1 cellular context compared by ENCODE assay signal in genomic region chr6:31691078-31691463, GRCh38.
TF ChIP-seq lines count a peak whose summit lies in the region.

No MANE protein-coding gene starts in this region.

TF ChIP-seq in K562, 482 proteins besides CTCF, POLR2A, EP300 and RAD21:
- TF ChIP-seq FOXK1 (CRISPR knock-in tag; IDR thresholded peaks at IDR 0.05; ENCODE audit: borderline replicate concordance), result 0 out of 2 replicates have a peak, but pooled peaks have one; percentile 21
- peak; percentile 83 for TF ChIP-seq RBM25 (IDR thresholded peaks at IDR 0.05; ENCODE audit: low read depth, low read length, severe bottlenecking)
- TF ChIP-seq NR2C1 (IDR thresholded peaks at IDR 0.05), result no peak
- TF ChIP-seq NR2C1 (tag; IDR thresholded peaks at IDR 0.05), result peak; percentile 23; the same call in 1 of the 2 replicates
- 0 out of 2 replicates have a peak, but pooled peaks have one; percentile 0 for TF ChIP-seq BHLHE40 (IDR thresholded peaks at IDR 0.05; ENCODE audit: low read length)
- peak; percentile 48 for TF ChIP-seq BCOR (IDR thresholded peaks at IDR 0.05)
- TF ChIP-seq FOXJ2 (tag; IDR thresholded peaks at IDR 0.05), result 0 out of 2 replicates have a peak, but pooled peaks have one; percentile 59
- TF ChIP-seq ZNF79 (CRISPR knock-in tag; IDR thresholded peaks at IDR 0.05; ENCODE audit: low read depth), result no peak
- peak; percentile 14; the same call in 1 of the 2 replicates for TF ChIP-seq HDGF (IDR thresholded peaks at IDR 0.05)
- peak; percentile 85; the same call in 1 of the 2 replicates for TF ChIP-seq HSF4 (CRISPR knock-in tag; IDR thresholded peaks at IDR 0.05; ENCODE audit: borderline replicate concordance)
- TF ChIP-seq ZBTB11 (CRISPR knock-in tag; IDR thresholded peaks at IDR 0.05), result peak in 1 of 3 experiments; percentile 12; a peak in 1 of 6 replicates
- TF ChIP-seq USF1 (CRISPR knock-in tag; IDR thresholded peaks at IDR 0.05), result no peak
- TF ChIP-seq ZNF551 (CRISPR knock-in tag; IDR thresholded peaks at IDR 0.05), result no peak
- TF ChIP-seq BDP1 (IDR thresholded peaks at IDR 0.05; ENCODE audit: insufficient read depth, insufficient read length), result no peak
- peak; percentile 5 for TF ChIP-seq HMGN3 (IDR thresholded peaks at IDR 0.05; ENCODE audit: borderline replicate concordance, extremely low read depth, insufficient read length, low read depth, low read length)
- TF ChIP-seq PTTG1 (tag; IDR thresholded peaks at IDR 0.05; ENCODE audit: low read depth), result 0 out of 2 replicates have a peak, but pooled peaks have one; percentile 46
- TF ChIP-seq KDM1A (IDR thresholded peaks at IDR 0.05), result peak in 1 of 2 experiments; percentile 68; a peak in 3 of 4 replicates
- peak; percentile 50; the same call in 1 of the 2 replicates for TF ChIP-seq GABPB1 (CRISPR knock-in tag; IDR thresholded peaks at IDR 0.05)
- TF ChIP-seq KDM2B (CRISPR knock-in tag; IDR thresholded peaks at IDR 0.05), result no peak
- no peak for TF ChIP-seq ZNF740 (CRISPR knock-in tag; IDR thresholded peaks at IDR 0.05)
- TF ChIP-seq ZNF740 (tag; IDR thresholded peaks at IDR 0.05), result 0 out of 4 replicates have a peak, but pooled peaks of 1 of the 2 experiments have one; percentile 19
- TF ChIP-seq ZNF561 (CRISPR knock-in tag; conservative IDR thresholded peaks at IDR 0.05), result no peak
- no peak for TF ChIP-seq MAFG (tag; conservative IDR thresholded peaks at IDR 0.05)
- TF ChIP-seq, protein P1, sequence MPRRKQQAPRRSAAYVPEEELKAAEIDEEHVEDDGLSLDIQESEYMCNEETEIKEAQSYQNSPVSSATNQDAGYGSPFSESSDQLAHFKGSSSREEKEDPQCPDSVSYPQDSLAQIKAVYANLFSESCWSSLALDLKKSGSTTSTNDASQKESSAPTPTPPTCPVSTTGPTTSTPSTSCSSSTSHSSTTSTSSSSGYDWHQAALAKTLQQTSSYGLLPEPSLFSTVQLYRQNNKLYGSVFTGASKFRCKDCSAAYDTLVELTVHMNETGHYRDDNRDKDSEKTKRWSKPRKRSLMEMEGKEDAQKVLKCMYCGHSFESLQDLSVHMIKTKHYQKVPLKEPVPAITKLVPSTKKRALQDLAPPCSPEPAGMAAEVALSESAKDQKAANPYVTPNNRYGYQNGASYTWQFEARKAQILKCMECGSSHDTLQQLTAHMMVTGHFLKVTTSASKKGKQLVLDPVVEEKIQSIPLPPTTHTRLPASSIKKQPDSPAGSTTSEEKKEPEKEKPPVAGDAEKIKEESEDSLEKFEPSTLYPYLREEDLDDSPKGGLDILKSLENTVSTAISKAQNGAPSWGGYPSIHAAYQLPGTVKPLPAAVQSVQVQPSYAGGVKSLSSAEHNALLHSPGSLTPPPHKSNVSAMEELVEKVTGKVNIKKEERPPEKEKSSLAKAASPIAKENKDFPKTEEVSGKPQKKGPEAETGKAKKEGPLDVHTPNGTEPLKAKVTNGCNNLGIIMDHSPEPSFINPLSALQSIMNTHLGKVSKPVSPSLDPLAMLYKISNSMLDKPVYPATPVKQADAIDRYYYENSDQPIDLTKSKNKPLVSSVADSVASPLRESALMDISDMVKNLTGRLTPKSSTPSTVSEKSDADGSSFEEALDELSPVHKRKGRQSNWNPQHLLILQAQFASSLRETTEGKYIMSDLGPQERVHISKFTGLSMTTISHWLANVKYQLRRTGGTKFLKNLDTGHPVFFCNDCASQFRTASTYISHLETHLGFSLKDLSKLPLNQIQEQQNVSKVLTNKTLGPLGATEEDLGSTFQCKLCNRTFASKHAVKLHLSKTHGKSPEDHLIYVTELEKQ (CRISPR knock-in tag; IDR thresholded peaks at IDR 0.05), result no peak
- 0 out of 2 replicates have a peak, but pooled peaks have one; percentile 15 for TF ChIP-seq NFRKB (IDR thresholded peaks at IDR 0.05; ENCODE audit: low read depth)
- TF ChIP-seq, protein P2, sequence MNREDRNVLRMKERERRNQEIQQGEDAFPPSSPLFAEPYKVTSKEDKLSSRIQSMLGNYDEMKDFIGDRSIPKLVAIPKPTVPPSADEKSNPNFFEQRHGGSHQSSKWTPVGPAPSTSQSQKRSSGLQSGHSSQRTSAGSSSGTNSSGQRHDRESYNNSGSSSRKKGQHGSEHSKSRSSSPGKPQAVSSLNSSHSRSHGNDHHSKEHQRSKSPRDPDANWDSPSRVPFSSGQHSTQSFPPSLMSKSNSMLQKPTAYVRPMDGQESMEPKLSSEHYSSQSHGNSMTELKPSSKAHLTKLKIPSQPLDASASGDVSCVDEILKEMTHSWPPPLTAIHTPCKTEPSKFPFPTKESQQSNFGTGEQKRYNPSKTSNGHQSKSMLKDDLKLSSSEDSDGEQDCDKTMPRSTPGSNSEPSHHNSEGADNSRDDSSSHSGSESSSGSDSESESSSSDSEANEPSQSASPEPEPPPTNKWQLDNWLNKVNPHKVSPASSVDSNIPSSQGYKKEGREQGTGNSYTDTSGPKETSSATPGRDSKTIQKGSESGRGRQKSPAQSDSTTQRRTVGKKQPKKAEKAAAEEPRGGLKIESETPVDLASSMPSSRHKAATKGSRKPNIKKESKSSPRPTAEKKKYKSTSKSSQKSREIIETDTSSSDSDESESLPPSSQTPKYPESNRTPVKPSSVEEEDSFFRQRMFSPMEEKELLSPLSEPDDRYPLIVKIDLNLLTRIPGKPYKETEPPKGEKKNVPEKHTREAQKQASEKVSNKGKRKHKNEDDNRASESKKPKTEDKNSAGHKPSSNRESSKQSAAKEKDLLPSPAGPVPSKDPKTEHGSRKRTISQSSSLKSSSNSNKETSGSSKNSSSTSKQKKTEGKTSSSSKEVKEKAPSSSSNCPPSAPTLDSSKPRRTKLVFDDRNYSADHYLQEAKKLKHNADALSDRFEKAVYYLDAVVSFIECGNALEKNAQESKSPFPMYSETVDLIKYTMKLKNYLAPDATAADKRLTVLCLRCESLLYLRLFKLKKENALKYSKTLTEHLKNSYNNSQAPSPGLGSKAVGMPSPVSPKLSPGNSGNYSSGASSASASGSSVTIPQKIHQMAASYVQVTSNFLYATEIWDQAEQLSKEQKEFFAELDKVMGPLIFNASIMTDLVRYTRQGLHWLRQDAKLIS (CRISPR knock-in tag; IDR thresholded peaks at IDR 0.05), result 0 out of 2 replicates have a peak, but pooled peaks have one; percentile 55
- TF ChIP-seq PREB (CRISPR knock-in tag; IDR thresholded peaks at IDR 0.05), result 0 out of 2 replicates have a peak, but pooled peaks have one; percentile 17
- TF ChIP-seq, protein P3, sequence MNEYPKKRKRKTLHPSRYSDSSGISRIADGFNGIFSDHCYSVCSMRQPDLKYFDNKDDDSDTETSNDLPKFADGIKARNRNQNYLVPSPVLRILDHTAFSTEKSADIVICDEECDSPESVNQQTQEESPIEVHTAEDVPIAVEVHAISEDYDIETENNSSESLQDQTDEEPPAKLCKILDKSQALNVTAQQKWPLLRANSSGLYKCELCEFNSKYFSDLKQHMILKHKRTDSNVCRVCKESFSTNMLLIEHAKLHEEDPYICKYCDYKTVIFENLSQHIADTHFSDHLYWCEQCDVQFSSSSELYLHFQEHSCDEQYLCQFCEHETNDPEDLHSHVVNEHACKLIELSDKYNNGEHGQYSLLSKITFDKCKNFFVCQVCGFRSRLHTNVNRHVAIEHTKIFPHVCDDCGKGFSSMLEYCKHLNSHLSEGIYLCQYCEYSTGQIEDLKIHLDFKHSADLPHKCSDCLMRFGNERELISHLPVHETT (CRISPR knock-in tag; conservative IDR thresholded peaks at IDR 0.05 in 1 of 2, IDR thresholded peaks at IDR 0.05 in 1 of 2), result 0 out of 4 replicates have a peak, but pooled peaks of 1 of the 2 experiments have one; percentile 0
- TF ChIP-seq, protein P4, sequence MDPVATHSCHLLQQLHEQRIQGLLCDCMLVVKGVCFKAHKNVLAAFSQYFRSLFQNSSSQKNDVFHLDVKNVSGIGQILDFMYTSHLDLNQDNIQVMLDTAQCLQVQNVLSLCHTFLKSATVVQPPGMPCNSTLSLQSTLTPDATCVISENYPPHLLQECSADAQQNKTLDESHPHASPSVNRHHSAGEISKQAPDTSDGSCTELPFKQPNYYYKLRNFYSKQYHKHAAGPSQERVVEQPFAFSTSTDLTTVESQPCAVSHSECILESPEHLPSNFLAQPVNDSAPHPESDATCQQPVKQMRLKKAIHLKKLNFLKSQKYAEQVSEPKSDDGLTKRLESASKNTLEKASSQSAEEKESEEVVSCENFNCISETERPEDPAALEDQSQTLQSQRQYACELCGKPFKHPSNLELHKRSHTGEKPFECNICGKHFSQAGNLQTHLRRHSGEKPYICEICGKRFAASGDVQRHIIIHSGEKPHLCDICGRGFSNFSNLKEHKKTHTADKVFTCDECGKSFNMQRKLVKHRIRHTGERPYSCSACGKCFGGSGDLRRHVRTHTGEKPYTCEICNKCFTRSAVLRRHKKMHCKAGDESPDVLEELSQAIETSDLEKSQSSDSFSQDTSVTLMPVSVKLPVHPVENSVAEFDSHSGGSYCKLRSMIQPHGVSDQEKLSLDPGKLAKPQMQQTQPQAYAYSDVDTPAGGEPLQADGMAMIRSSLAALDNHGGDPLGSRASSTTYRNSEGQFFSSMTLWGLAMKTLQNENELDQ (CRISPR knock-in tag; IDR thresholded peaks at IDR 0.05; ENCODE audit: borderline replicate concordance), result 0 out of 2 replicates have a peak, but pooled peaks have one; percentile 71
